Comparison of ENCODE assay signal across 8 cellular contexts in genomic region chr5:72107874-72108199, GRCh38. TPM values are rescaled to one million over a fixed set of nuclear protein-coding genes. Genes with fewer than 3 reads are reported as not detected.
DNase-seq lines count a peak whose midpoint lies in the region; ATAC-seq and TF ChIP-seq lines count a peak whose summit lies in the region.

No MANE protein-coding gene starts in this region.

- TF ChIP-seq CTCF in AG10803 (conservative IDR thresholded peaks at IDR 0.05; ENCODE audit: low read length) (no peak), VCaP (conservative IDR thresholded peaks at IDR 0.05) (no peak), glutamatergic neuron (IDR thresholded peaks at IDR 0.05; ENCODE audit: partially characterized antibody, unreplicated experiment) (no peak)

- H3K27ac ChIP-seq in VCaP: peak overlapping the region; percentile 48; the same call in 1 of the 2 replicates
- H3K27ac ChIP-seq in rectal smooth muscle tissue (ENCODE audit: low read depth, low read length): peak overlapping the region; percentile 75

- H3K4me3 Mint-ChIP-seq in glutamatergic neuron (ENCODE audit: unreplicated experiment): peak overlapping the region; percentile 93

- H3K36me3 Mint-ChIP-seq in glutamatergic neuron (ENCODE audit: unreplicated experiment): peaks cover 23% of the 10 kb centered on the region

- no peak overlapping the region for H3K9ac ChIP-seq in rectal smooth muscle tissue (ENCODE audit: low read length)

- H3K4me3 ChIP-seq in AG10803 (ENCODE audit: low read length) (peak overlapping the region; percentile 96), rectal smooth muscle tissue (ENCODE audit: low read length) (peak overlapping the region; percentile 81)

- peaks cover 5% of the 10 kb centered on the region for H3K27me3 ChIP-seq in rectal smooth muscle tissue (ENCODE audit: control insufficient read depth, insufficient read depth, low read length)

- DNase-seq in AG10803 (ENCODE audit: low read depth): no peak
- peak; percentile 23 for DNase-seq in HCEC 1CT
- no peak for DNase-seq in glutamatergic neuron

- H3K36me3 ChIP-seq in rectal smooth muscle tissue (ENCODE audit: control insufficient read depth, insufficient read depth, low read length): no peaks in the 10 kb centered on the region

- H3K27me3 Mint-ChIP-seq in glutamatergic neuron (ENCODE audit: unreplicated experiment): peaks cover 40% of the 10 kb centered on the region

- H3K4me1 Mint-ChIP-seq in glutamatergic neuron (ENCODE audit: low read depth, unreplicated experiment): peaks cover 16% of the 10 kb centered on the region

- peaks cover 2% of the 10 kb centered on the region for H3K4me1 ChIP-seq in rectal smooth muscle tissue (ENCODE audit: control insufficient read depth, insufficient read depth, low read length)

- H3K27ac Mint-ChIP-seq in glutamatergic neuron (ENCODE audit: unreplicated experiment): peak overlapping the region; percentile 98

- peaks cover 49% of the 10 kb centered on the region for H3K9me3 Mint-ChIP-seq in glutamatergic neuron (ENCODE audit: unreplicated experiment)

- no peak for ATAC-seq in GM18873 (IDR thresholded peaks at IDR 0.05; ENCODE audit: low FRiP score, unreplicated experiment)
- ATAC-seq in GM21529 (IDR thresholded peaks at IDR 0.05; ENCODE audit: unreplicated experiment): no peak
- ATAC-seq in HG02759 (IDR thresholded peaks at IDR 0.05; ENCODE audit: unreplicated experiment): no peak

RNA-seq across cellular contexts. Expression of gene MAP1B, which starts 0.6 kb away (rescaled TPM):
- 2,530 TPM for total RNA-seq in glutamatergic neuron (ENCODE audit: unreplicated experiment)
